Comparison of ENCODE assay signal across 12 cellular contexts in the genomic region with DNA sequence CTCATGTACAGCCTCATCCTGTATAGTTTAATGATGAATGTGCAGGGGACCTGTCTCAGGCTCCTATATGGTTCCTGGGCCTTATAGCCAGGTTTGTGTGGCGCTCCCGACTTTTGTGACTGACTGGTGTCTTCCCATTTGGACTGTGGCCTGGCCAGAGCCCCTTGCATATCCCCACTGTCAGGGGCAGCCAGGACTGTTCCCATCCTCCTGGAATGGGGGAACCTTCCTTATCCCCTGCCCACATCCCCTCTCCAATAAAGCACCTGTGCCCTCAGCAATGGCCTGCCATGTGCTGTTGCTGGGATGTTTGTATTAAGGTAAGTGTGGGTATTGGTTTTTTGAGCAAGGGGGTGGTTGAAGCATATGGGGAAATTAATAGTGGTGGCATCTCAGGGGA.
"Had no signal": no experiment of that assay in that cellular context is flagged by ENCODE, and none has a peak within 500 bp of the region (broad histone marks: within the 10 kb centered on the region; RNA-seq: fewer than 3 reads in every experiment).

No MANE protein-coding gene starts in this region.

- H3K36me3 ChIP-seq: neural progenitor cell, ovary had no signal

- ATAC-seq: body of pancreas; stimulated activated memory B cell treated with anti-CD40 and anti-IgM and Interleukin-4, amounts not matched to agents 10 μg/mL and 1 μg/mL and 100 μg/mL, for 72 hours had no signal

- H3K27ac ChIP-seq: body of pancreas, neural progenitor cell, ovary had no signal

- H3K27me3 ChIP-seq: body of pancreas, esophagus squamous epithelium, ovary had no signal

- H3K27ac Mint-ChIP-seq: neural progenitor cell; stimulated activated memory B cell treated with anti-CD40 and anti-IgM and Interleukin-4, amounts not matched to agents 10 μg/mL and 1 μg/mL and 100 μg/mL, for 72 hours had no signal

- H3K4me1 ChIP-seq: neural progenitor cell had no signal

- DNase-seq: activated CD4-positive, CD25-positive, alpha-beta regulatory T cell; activated naive CD4-positive, alpha-beta T cell treated with anti-CD3 and anti-CD28 coated beads, Interleukin-2, amount 50 U/mL, for 16 hours; activated T-cell treated with anti-CD3 and anti-CD28 coated beads for 4 hours; amniotic stem cell; body of pancreas; central memory CD4-positive, alpha-beta T cell; esophagus squamous epithelium; kidney glomerular epithelial cell had no signal

- H3K9me3 Mint-ChIP-seq: stimulated activated memory B cell treated with anti-CD40 and anti-IgM and Interleukin-4, amounts not matched to agents 10 μg/mL and 1 μg/mL and 100 μg/mL, for 72 hours had no signal

- H3K4me3 ChIP-seq: body of pancreas, coronary artery, esophagus squamous epithelium, neural progenitor cell, ovary had no signal

- H3K9me3 ChIP-seq: body of pancreas, esophagus squamous epithelium, ovary had no signal
